ENCODE assay signal across 1 cellular context in the genomic region with DNA sequence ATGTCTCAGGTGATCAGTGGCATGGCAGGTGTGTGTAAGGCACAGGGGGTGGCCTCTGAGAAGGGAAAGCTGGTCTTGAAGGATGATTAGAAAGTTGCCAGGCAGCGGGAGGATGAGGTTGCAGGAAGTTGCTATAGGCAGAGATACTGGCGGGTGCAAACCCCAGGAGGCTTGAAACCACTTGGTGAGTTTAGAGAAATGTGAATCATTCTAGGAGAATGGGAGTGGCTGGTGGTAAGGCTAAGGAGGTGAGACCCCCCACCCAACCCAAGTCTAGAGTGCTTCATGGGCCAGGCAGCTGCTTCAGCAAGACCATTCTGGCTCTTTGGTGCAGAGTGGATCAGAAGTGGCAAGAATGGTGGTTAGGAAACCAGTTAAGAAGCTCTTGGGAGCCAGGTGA.
TF ChIP-seq lines count a peak whose summit lies in the region.

No MANE protein-coding gene starts in this region.

TF ChIP-seq in GM12878, 131 proteins besides CTCF, POLR2A, EP300 and RAD21:
- TF ChIP-seq NFIC (IDR thresholded peaks at IDR 0.05; ENCODE audit: low read depth, low read length) = no peak
- peak; percentile 73 for TF ChIP-seq MEF2B (IDR thresholded peaks at IDR 0.05; ENCODE audit: partially characterized antibody, poor library complexity, severe bottlenecking)
- no peak for TF ChIP-seq GABPA (IDR thresholded peaks at IDR 0.05; ENCODE audit: low read depth)
- TF ChIP-seq, protein P1, sequence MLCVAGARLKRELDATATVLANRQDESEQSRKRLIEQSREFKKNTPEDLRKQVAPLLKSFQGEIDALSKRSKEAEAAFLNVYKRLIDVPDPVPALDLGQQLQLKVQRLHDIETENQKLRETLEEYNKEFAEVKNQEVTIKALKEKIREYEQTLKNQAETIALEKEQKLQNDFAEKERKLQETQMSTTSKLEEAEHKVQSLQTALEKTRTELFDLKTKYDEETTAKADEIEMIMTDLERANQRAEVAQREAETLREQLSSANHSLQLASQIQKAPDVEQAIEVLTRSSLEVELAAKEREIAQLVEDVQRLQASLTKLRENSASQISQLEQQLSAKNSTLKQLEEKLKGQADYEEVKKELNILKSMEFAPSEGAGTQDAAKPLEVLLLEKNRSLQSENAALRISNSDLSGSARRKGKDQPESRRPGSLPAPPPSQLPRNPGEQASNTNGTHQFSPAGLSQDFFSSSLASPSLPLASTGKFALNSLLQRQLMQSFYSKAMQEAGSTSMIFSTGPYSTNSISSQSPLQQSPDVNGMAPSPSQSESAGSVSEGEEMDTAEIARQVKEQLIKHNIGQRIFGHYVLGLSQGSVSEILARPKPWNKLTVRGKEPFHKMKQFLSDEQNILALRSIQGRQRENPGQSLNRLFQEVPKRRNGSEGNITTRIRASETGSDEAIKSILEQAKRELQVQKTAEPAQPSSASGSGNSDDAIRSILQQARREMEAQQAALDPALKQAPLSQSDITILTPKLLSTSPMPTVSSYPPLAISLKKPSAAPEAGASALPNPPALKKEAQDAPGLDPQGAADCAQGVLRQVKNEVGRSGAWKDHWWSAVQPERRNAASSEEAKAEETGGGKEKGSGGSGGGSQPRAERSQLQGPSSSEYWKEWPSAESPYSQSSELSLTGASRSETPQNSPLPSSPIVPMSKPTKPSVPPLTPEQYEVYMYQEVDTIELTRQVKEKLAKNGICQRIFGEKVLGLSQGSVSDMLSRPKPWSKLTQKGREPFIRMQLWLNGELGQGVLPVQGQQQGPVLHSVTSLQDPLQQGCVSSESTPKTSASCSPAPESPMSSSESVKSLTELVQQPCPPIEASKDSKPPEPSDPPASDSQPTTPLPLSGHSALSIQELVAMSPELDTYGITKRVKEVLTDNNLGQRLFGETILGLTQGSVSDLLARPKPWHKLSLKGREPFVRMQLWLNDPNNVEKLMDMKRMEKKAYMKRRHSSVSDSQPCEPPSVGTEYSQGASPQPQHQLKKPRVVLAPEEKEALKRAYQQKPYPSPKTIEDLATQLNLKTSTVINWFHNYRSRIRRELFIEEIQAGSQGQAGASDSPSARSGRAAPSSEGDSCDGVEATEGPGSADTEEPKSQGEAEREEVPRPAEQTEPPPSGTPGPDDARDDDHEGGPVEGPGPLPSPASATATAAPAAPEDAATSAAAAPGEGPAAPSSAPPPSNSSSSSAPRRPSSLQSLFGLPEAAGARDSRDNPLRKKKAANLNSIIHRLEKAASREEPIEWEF (IDR thresholded peaks at IDR 0.05; ENCODE audit: insufficient replicate concordance, low read depth, low read length) = no peak
- TF ChIP-seq ZSCAN29 (IDR thresholded peaks at IDR 0.05) = no peak
